22 cellular contexts compared by ENCODE assay signal in genomic region chr12:124637586-124637985, GRCh38.
DNase-seq lines count a peak whose midpoint lies in the region; ATAC-seq, FAIRE-seq and TF ChIP-seq lines count a peak whose summit lies in the region.
"Had no signal": no experiment of that assay in that cellular context is flagged by ENCODE, and none has a peak within 500 bp of the region (broad histone marks: within the 10 kb centered on the region; RNA-seq: fewer than 3 reads in every experiment).

No MANE protein-coding gene starts in this region.

- no peak overlapping the region for H3K4me3 ChIP-seq in bronchial epithelial cell (ENCODE audit: low read depth, low read length)
- H3K4me3 ChIP-seq: cardiac muscle cell, GM23338, heart right ventricle, spleen, testis had no signal

- H3K4me3 Mint-ChIP-seq in stimulated activated naive CD8-positive, alpha-beta T cell treated with anti-CD3 and anti-CD28 coated beads, Interleukin-15, amount 100 ng/mL, for 72 hours: no peak overlapping the region
- H3K4me3 Mint-ChIP-seq in immature natural killer cell: no peak overlapping the region
- H3K4me3 Mint-ChIP-seq: activated B cell treated with CpG ODN at 0.5 μM for 24 hours; activated naive CD8-positive, alpha-beta T cell treated with anti-CD3 and anti-CD28 coated beads, Interleukin-2, amount 50 U/mL, for 24 hours; activated T-cell treated with anti-CD3 and anti-CD28 coated beads, Interleukin-2, amount 50 U/mL, for 72 hours; GM23338; memory B cell; natural killer cell treated with Interleukin-12 subunit alpha and Interleukin-12 subunit beta and Interleukin-15 and Interleukin-18, amount 100 ng/mL, for 72 hours; T-helper 2 cell treated with Interferon-gamma antibody and Interleukin-4, amounts not matched to agents 5 μg/mL and 100 μg/mL, for 36 hours had no signal

- H3K36me3 Mint-ChIP-seq in immature natural killer cell: no peaks in the 10 kb centered on the region
- H3K36me3 Mint-ChIP-seq: memory B cell; natural killer cell treated with Interleukin-12 subunit alpha and Interleukin-12 subunit beta and Interleukin-15 and Interleukin-18, amount 100 ng/mL, for 72 hours had no signal

- DNase-seq in SIG-M5 treated with dmso at 0.1 percent for 504 hours (lab: John Stamatoyannopoulos, UW; ENCODE audit: unreplicated experiment): peak; percentile 10
- no peak for DNase-seq in SIG-M5 (lab: John Stamatoyannopoulos, UW)
- DNase-seq in bronchial epithelial cell (ENCODE audit: low read depth): peak; percentile 18
- peak; percentile 72 for DNase-seq in myocyte (ENCODE audit: low read depth)
- no peak for DNase-seq in ureter (ENCODE audit: low spot score)
- DNase-seq in stimulated activated naive CD8-positive, alpha-beta T cell treated with anti-CD3 and anti-CD28 coated beads, Interleukin-15, amount 100 ng/mL, for 72 hours: no peak
- DNase-seq in immature natural killer cell: no peak
- DNase-seq in stimulated activated CD4-positive, alpha-beta T cell treated with anti-CD3 and anti-CD28 coated beads, Interleukin-4, amount 100 ng/mL, for 24 hours: no peak
- DNase-seq: activated B cell treated with CpG ODN at 0.5 μM for 24 hours; activated naive CD8-positive, alpha-beta T cell treated with anti-CD3 and anti-CD28 coated beads, Interleukin-2, amount 50 U/mL, for 24 hours; activated T-cell treated with anti-CD3 and anti-CD28 coated beads, Interleukin-2, amount 50 U/mL, for 72 hours; DMS79; heart right ventricle; NCI-H187; posterior cingulate gyrus; spleen; testis had no signal

- no peaks in the 10 kb centered on the region for H3K27me3 ChIP-seq in bronchial epithelial cell (ENCODE audit: control insufficient read depth, insufficient read depth, low read length)
- H3K27me3 ChIP-seq: cardiac muscle cell, heart right ventricle, testis had no signal

- TF ChIP-seq CTCF in bronchial epithelial cell (IDR thresholded peaks at IDR 0.05; ENCODE audit: insufficient read depth, low read length, severe bottlenecking): no peak

- H3K9me3 Mint-ChIP-seq in stimulated activated naive CD8-positive, alpha-beta T cell treated with anti-CD3 and anti-CD28 coated beads, Interleukin-15, amount 100 ng/mL, for 72 hours: no peaks in the 10 kb centered on the region
- peaks cover 0 to 2% (median 0%) of the 10 kb centered on the region in 6 donors for H3K9me3 Mint-ChIP-seq in immature natural killer cell
- H3K9me3 Mint-ChIP-seq: activated B cell treated with CpG ODN at 0.5 μM for 24 hours; activated naive CD8-positive, alpha-beta T cell treated with anti-CD3 and anti-CD28 coated beads, Interleukin-2, amount 50 U/mL, for 24 hours; activated T-cell treated with anti-CD3 and anti-CD28 coated beads, Interleukin-2, amount 50 U/mL, for 72 hours; GM23338; memory B cell; natural killer cell treated with Interleukin-12 subunit alpha and Interleukin-12 subunit beta and Interleukin-15 and Interleukin-18, amount 100 ng/mL, for 72 hours had no signal

- no peak overlapping the region for H3K27ac Mint-ChIP-seq in stimulated activated naive CD8-positive, alpha-beta T cell treated with anti-CD3 and anti-CD28 coated beads, Interleukin-15, amount 100 ng/mL, for 72 hours
- H3K27ac Mint-ChIP-seq in immature natural killer cell: no peak overlapping the region
- H3K27ac Mint-ChIP-seq: activated B cell treated with CpG ODN at 0.5 μM for 24 hours; activated naive CD8-positive, alpha-beta T cell treated with anti-CD3 and anti-CD28 coated beads, Interleukin-2, amount 50 U/mL, for 24 hours; activated T-cell treated with anti-CD3 and anti-CD28 coated beads, Interleukin-2, amount 50 U/mL, for 72 hours; GM23338; memory B cell; natural killer cell treated with Interleukin-12 subunit alpha and Interleukin-12 subunit beta and Interleukin-15 and Interleukin-18, amount 100 ng/mL, for 72 hours; T-helper 2 cell treated with Interferon-gamma antibody and Interleukin-4, amounts not matched to agents 5 μg/mL and 100 μg/mL, for 36 hours had no signal

- H3K36me3 ChIP-seq in bronchial epithelial cell (ENCODE audit: control insufficient read depth, insufficient read depth, low read length): no peaks in the 10 kb centered on the region
- H3K36me3 ChIP-seq: cardiac muscle cell, heart right ventricle, spleen had no signal

- no peak for FAIRE-seq in bronchial epithelial cell (lab: Jason Lieb, UNC)

- no peak for ATAC-seq in stimulated activated naive CD8-positive, alpha-beta T cell treated with anti-CD3 and anti-CD28 coated beads, Interleukin-15, amount 100 ng/mL, for 72 hours
- ATAC-seq: activated naive CD8-positive, alpha-beta T cell treated with anti-CD3 and anti-CD28 coated beads, Interleukin-2, amount 50 U/mL, for 24 hours; activated T-cell treated with anti-CD3 and anti-CD28 coated beads, Interleukin-2, amount 50 U/mL, for 72 hours; GM23338; heart right ventricle; natural killer cell treated with Interleukin-12 subunit alpha and Interleukin-12 subunit beta and Interleukin-15 and Interleukin-18, amount 100 ng/mL, for 72 hours had no signal

- H3K4me1 Mint-ChIP-seq in stimulated activated naive CD8-positive, alpha-beta T cell treated with anti-CD3 and anti-CD28 coated beads, Interleukin-15, amount 100 ng/mL, for 72 hours: peaks cover 11% of the 10 kb centered on the region
- H3K4me1 Mint-ChIP-seq in immature natural killer cell: peaks cover 3 to 12% of the 10 kb centered on the region in 2 donors

- no peaks in the 10 kb centered on the region for H3K27me3 Mint-ChIP-seq in stimulated activated naive CD8-positive, alpha-beta T cell treated with anti-CD3 and anti-CD28 coated beads, Interleukin-15, amount 100 ng/mL, for 72 hours
- peaks cover 3 to 10% (median 8%) of the 10 kb centered on the region in 3 donors for H3K27me3 Mint-ChIP-seq in immature natural killer cell (ENCODE audit: low read depth in 3 of 3)
- H3K27me3 Mint-ChIP-seq: activated naive CD8-positive, alpha-beta T cell treated with anti-CD3 and anti-CD28 coated beads, Interleukin-2, amount 50 U/mL, for 24 hours had no signal

Comparison
In these comparisons a context has a peak if more than half of its experiments do, and no peak if none do; other contexts are left out.
1. DNase-seq: peak in SIG-M5 treated with dmso at 0.1 percent for 504 hours (single experiment), bronchial epithelial cell (single experiment) and myocyte (single experiment); none in SIG-M5 (single experiment), ureter (single experiment), stimulated activated naive CD8-positive, alpha-beta T cell treated with anti-CD3 and anti-CD28 coated beads, Interleukin-15, amount 100 ng/mL, for 72 hours (0 of 2), immature natural killer cell (0 of 3) and stimulated activated CD4-positive, alpha-beta T cell treated with anti-CD3 and anti-CD28 coated beads, Interleukin-4, amount 100 ng/mL, for 24 hours (single experiment).